Comparison of ENCODE assay signal across 27 cellular contexts in genomic region chr10:47183726-47184084, GRCh38.
A peak's percentile ranks its signal among the peaks of the same experiment; 100 is the strongest.
DNase-seq lines count a peak whose midpoint lies in the region; ATAC-seq and TF ChIP-seq lines count a peak whose summit lies in the region.
"Had no signal": no experiment of that assay in that cellular context is flagged by ENCODE, and none has a peak within 500 bp of the region (broad histone marks: within the 10 kb centered on the region; RNA-seq: fewer than 3 reads in every experiment).

No MANE protein-coding gene starts in this region.

- peak; percentile 93 for ATAC-seq in RWPE2 (ENCODE audit: low read depth)
- ATAC-seq: effector memory CD8-positive, alpha-beta T cell; natural killer cell treated with Interleukin-12 subunit alpha and Interleukin-12 subunit beta and Interleukin-15 and Interleukin-18, amount 100 ng/mL, for 72 hours had no signal

- H3K23ac ChIP-seq in neuronal stem cell (ENCODE audit: low read depth, low read length, poor library complexity): no peak overlapping the region

- intact Hi-C loops in activated naive CD4-positive, alpha-beta T cell treated with anti-CD3 and anti-CD28 coated beads for 36 hours (cut with micrococcal nuclease): no loop called here

- H3K27me3 ChIP-seq in RWPE2 (ENCODE audit: insufficient read depth, poor library complexity, severe bottlenecking) (no peaks in the 10 kb centered on the region), neuronal stem cell (ENCODE audit: control insufficient read depth in 3 of 3, insufficient read depth in 3 of 3, low read depth in 1 of 3, low read length in 3 of 3) (no peaks in the 10 kb centered on the region)
- H3K27me3 ChIP-seq: cardiac muscle cell had no signal

- H3K27ac ChIP-seq in RWPE2 (ENCODE audit: poor library complexity, severe bottlenecking) (peak overlapping the region; percentile 12), epithelial cell of prostate (peak overlapping the region; percentile 15), neuronal stem cell (replicated peaks; ENCODE audit: low read length) (no peak overlapping the region)
- H3K27ac ChIP-seq: cardiac muscle cell, SK-N-MC had no signal

- no CpG with 5 or more reads among the region's 4 CpGs for WGBS in neuronal stem cell (ENCODE audit: extremely low coverage in 2 of 2, insufficient read length in 2 of 2, insufficient replicate concordance in 1 of 2), 2 donors

- H3K27ac Mint-ChIP-seq in activated naive CD4-positive, alpha-beta T cell treated with anti-CD3 and anti-CD28 coated beads for 36 hours: no peak overlapping the region
- H3K27ac Mint-ChIP-seq: effector memory CD8-positive, alpha-beta T cell; natural killer cell treated with Interleukin-12 subunit alpha and Interleukin-12 subunit beta and Interleukin-15 and Interleukin-18, amount 100 ng/mL, for 72 hours; T-helper 1 cell treated with Interleukin-12 subunit alpha and Interleukin-12 subunit beta and Interleukin-4 antibody, amounts not matched to agents 30 μg/mL and 1 μg/mL, for 36 hours; type B pancreatic cell had no signal

- H3K4me1 ChIP-seq in RWPE2 (ENCODE audit: insufficient read depth, poor library complexity, severe bottlenecking): peaks cover 14% of the 10 kb centered on the region
- H3K4me1 ChIP-seq in neuronal stem cell (ENCODE audit: control insufficient read depth in 2 of 2, insufficient read depth in 1 of 2, low read depth in 1 of 2, low read length in 2 of 2): peaks cover 0 to 2% of the 10 kb centered on the region in 2 donors

- no peaks in the 10 kb centered on the region for H3K79me1 ChIP-seq in neuronal stem cell (ENCODE audit: low read depth, low read length)

- H4K8ac ChIP-seq in neuronal stem cell (ENCODE audit: low read depth, low read length): no peak overlapping the region

- no peak overlapping the region for H4K91ac ChIP-seq in neuronal stem cell (ENCODE audit: low read depth, low read length, poor library complexity)

- TF ChIP-seq CTCF in RWPE2 (IDR thresholded peaks at IDR 0.05; ENCODE audit: poor library complexity, severe bottlenecking): no peak

- H2BK12ac ChIP-seq in neuronal stem cell (ENCODE audit: low read length): no peak overlapping the region

- DNase-seq in DMS53 (lab: John Stamatoyannopoulos, UW): peak; percentile 51
- no peak for DNase-seq in RWPE2 (ENCODE audit: low spot score)
- peak; percentile 56 for DNase-seq in epithelial cell of prostate (ENCODE audit: low read depth, low spot score)
- DNase-seq in neuronal stem cell (ENCODE audit: low spot score): no peak
- no peak for DNase-seq in KG1 (lab: John Stamatoyannopoulos, UW)
- DNase-seq in NCI-H2029 (lab: John Stamatoyannopoulos, UW): no peak
- DNase-seq in T-helper 2 cell: no peak
- DNase-seq in activated naive CD4-positive, alpha-beta T cell treated with anti-CD3 and anti-CD28 coated beads for 36 hours: no peak
- DNase-seq: ACHN; activated T-cell treated with anti-CD3 and anti-CD28 coated beads, Interleukin-2, amount 50 U/mL, for 1 hour; amniotic stem cell; cortex of kidney; effector memory CD8-positive, alpha-beta T cell; GDM1; IMR-90; mucosa of descending colon; NCI-H1092 treated with DMSO at 0.1 percent for 48 hours; NCI-H1930; NCI-H2227 treated with DMSO at 0.1 percent for 48 hours; NCI-H774; stimulated activated CD4-positive, alpha-beta T cell treated with anti-CD3 and anti-CD28 coated beads, Interleukin-2, amount 100 ng/mL, for 24 hours had no signal

- no peak overlapping the region for H3K14ac ChIP-seq in neuronal stem cell (ENCODE audit: low read length)

- no peaks in the 10 kb centered on the region for H3K4me1 Mint-ChIP-seq in activated naive CD4-positive, alpha-beta T cell treated with anti-CD3 and anti-CD28 coated beads for 36 hours (ENCODE audit: low read depth)

- no peak overlapping the region for H2BK120ac ChIP-seq in neuronal stem cell (ENCODE audit: low read depth, low read length)

- H3K27me3 Mint-ChIP-seq in activated naive CD4-positive, alpha-beta T cell treated with anti-CD3 and anti-CD28 coated beads for 36 hours (ENCODE audit: low read depth): no peaks in the 10 kb centered on the region
- H3K27me3 Mint-ChIP-seq: effector memory CD8-positive, alpha-beta T cell; natural killer cell treated with Interleukin-12 subunit alpha and Interleukin-12 subunit beta and Interleukin-15 and Interleukin-18, amount 100 ng/mL, for 72 hours had no signal

- no peak overlapping the region for H2AK5ac ChIP-seq in neuronal stem cell (ENCODE audit: low read depth, low read length)

- no peak overlapping the region for H3K4ac ChIP-seq in neuronal stem cell (ENCODE audit: low read length)

- H2AFZ ChIP-seq in neuronal stem cell (ENCODE audit: low read length): no peak overlapping the region

- H3K4me2 ChIP-seq in neuronal stem cell (ENCODE audit: insufficient read depth, low read length, poor library complexity, severe bottlenecking): no peak overlapping the region

- H3K4me3 Mint-ChIP-seq in activated naive CD4-positive, alpha-beta T cell treated with anti-CD3 and anti-CD28 coated beads for 36 hours: no peak overlapping the region
- H3K4me3 Mint-ChIP-seq: effector memory CD8-positive, alpha-beta T cell; natural killer cell treated with Interleukin-12 subunit alpha and Interleukin-12 subunit beta and Interleukin-15 and Interleukin-18, amount 100 ng/mL, for 72 hours; T-helper 1 cell treated with Interleukin-12 subunit alpha and Interleukin-12 subunit beta and Interleukin-4 antibody, amounts not matched to agents 30 μg/mL and 1 μg/mL, for 36 hours; type B pancreatic cell had no signal

- H3K36me3 ChIP-seq in RWPE2 (ENCODE audit: low read depth) (no peaks in the 10 kb centered on the region), neuronal stem cell (replicated peaks in 1 of 2; ENCODE audit: control insufficient read depth in 2 of 2, insufficient read depth in 2 of 2, low read length in 2 of 2) (no peaks in the 10 kb centered on the region)
- H3K36me3 ChIP-seq: cardiac muscle cell had no signal

- CTCF ChIA-PET in activated naive CD4-positive, alpha-beta T cell treated with anti-CD3 and anti-CD28 coated beads for 36 hours (lab: Charles Lee): interaction anchor here (1.2 kb wide), 1 partner anchor 32 kb away, joined by 6 read pairs; no protein-coding TSS in a partner anchor

- H2BK15ac ChIP-seq in neuronal stem cell (ENCODE audit: low read length): no peak overlapping the region

- no peak overlapping the region for H2BK5ac ChIP-seq in neuronal stem cell (ENCODE audit: low read length)

- no peaks in the 10 kb centered on the region for H3K36me3 Mint-ChIP-seq in activated naive CD4-positive, alpha-beta T cell treated with anti-CD3 and anti-CD28 coated beads for 36 hours (ENCODE audit: low read depth)
- H3K36me3 Mint-ChIP-seq: natural killer cell treated with Interleukin-12 subunit alpha and Interleukin-12 subunit beta and Interleukin-15 and Interleukin-18, amount 100 ng/mL, for 72 hours; type B pancreatic cell had no signal

- H3K9me3 ChIP-seq in RWPE2 (ENCODE audit: severe bottlenecking) (no peaks in the 10 kb centered on the region), neuronal stem cell (replicated peaks in 1 of 2; ENCODE audit: control insufficient read depth in 2 of 2, insufficient read depth in 1 of 2, low read depth in 1 of 2, low read length in 2 of 2) (no peaks in the 10 kb centered on the region)
- H3K9me3 ChIP-seq: mucosa of descending colon had no signal

- H3K4me3 ChIP-seq in RWPE2 (ENCODE audit: severe bottlenecking) (no peak overlapping the region), neuronal stem cell (ENCODE audit: low read length in 2 of 2) (no peak overlapping the region)
- H3K4me3 ChIP-seq: cardiac muscle cell, lung, mucosa of descending colon, SK-N-MC had no signal

- peak overlapping the region; percentile 51 for H3K18ac ChIP-seq in neuronal stem cell (ENCODE audit: low read length)

- H3K9ac ChIP-seq in neuronal stem cell (ENCODE audit: low read depth, low read length, poor library complexity): no peak overlapping the region

- H3K9me3 Mint-ChIP-seq in activated naive CD4-positive, alpha-beta T cell treated with anti-CD3 and anti-CD28 coated beads for 36 hours: no peaks in the 10 kb centered on the region
- H3K9me3 Mint-ChIP-seq: effector memory CD8-positive, alpha-beta T cell; natural killer cell treated with Interleukin-12 subunit alpha and Interleukin-12 subunit beta and Interleukin-15 and Interleukin-18, amount 100 ng/mL, for 72 hours; T-helper 1 cell treated with Interleukin-12 subunit alpha and Interleukin-12 subunit beta and Interleukin-4 antibody, amounts not matched to agents 30 μg/mL and 1 μg/mL, for 36 hours; type B pancreatic cell had no signal

Comparison
In these comparisons a context has a peak if more than half of its experiments do, and no peak if none do; other contexts are left out.
1. DNase-seq: peak in DMS53 (single experiment) and epithelial cell of prostate (single experiment); none in RWPE2 (single experiment), neuronal stem cell (single experiment), KG1 (single experiment), NCI-H2029 (single experiment), T-helper 2 cell (0 of 5) and activated naive CD4-positive, alpha-beta T cell treated with anti-CD3 and anti-CD28 coated beads for 36 hours (single experiment).